In genomic region chr4:121155893-121156292, GRCh38 we compare ENCODE assay signal across 9 cellular contexts. TPM values are rescaled to one million over a fixed set of nuclear protein-coding genes. Genes with fewer than 3 reads are reported as not detected.
DNase-seq lines count a peak whose midpoint lies in the region; ATAC-seq and TF ChIP-seq lines count a peak whose summit lies in the region.
"Had no signal": no experiment of that assay in that cellular context is flagged by ENCODE, and none has a peak within 500 bp of the region (broad histone marks: within the 10 kb centered on the region; RNA-seq: fewer than 3 reads in every experiment).

No MANE protein-coding gene starts in this region.

- H3K4me3 ChIP-seq in SK-N-MC (peak overlapping the region; percentile 47), fibroblast of mammary gland (ENCODE audit: control insufficient read depth, low read depth, low read length) (peak overlapping the region; percentile 59), smooth muscle cell (peak overlapping the region; percentile 65)

- H3K9me3 ChIP-seq in SK-N-MC (ENCODE audit: low read depth, low read length): no peaks in the 10 kb centered on the region
- no peaks in the 10 kb centered on the region for H3K9me3 ChIP-seq in smooth muscle cell (replicated peaks; ENCODE audit: low read depth)

- peak overlapping the region; percentile 86 for H3K4me2 ChIP-seq in smooth muscle cell

- H3K4me1 Mint-ChIP-seq in activated T-cell treated with anti-CD3 and anti-CD28 coated beads, Interleukin-2, amount 50 U/mL, for 24 hours (ENCODE audit: low read depth): peaks cover 57% of the 10 kb centered on the region

- peaks cover 29% of the 10 kb centered on the region for H3K36me3 Mint-ChIP-seq in activated T-cell treated with anti-CD3 and anti-CD28 coated beads, Interleukin-2, amount 50 U/mL, for 24 hours (ENCODE audit: low read depth)

- DNase-seq in activated T-cell treated with anti-CD3 and anti-CD28 coated beads, Interleukin-2, amount 50 U/mL, for 24 hours: no peak
- no peak for DNase-seq in activated T-cell treated with anti-CD3 and anti-CD28 coated beads, Interleukin-2, amount 50 U/mL, for 48 hours
- DNase-seq in SK-N-MC (ENCODE audit: low read depth, low spot score) (peak; percentile 35), fibroblast of mammary gland (ENCODE audit: low read depth) (peak; percentile 92), smooth muscle cell (lab: John Stamatoyannopoulos, UW; ENCODE audit: unreplicated experiment) (no peak), KG1 (lab: John Stamatoyannopoulos, UW) (no peak)
- DNase-seq: left ventricle myocardium superior had no signal

- H3K36me3 ChIP-seq in SK-N-MC (ENCODE audit: insufficient read depth, low read length) (no peaks in the 10 kb centered on the region), smooth muscle cell (ENCODE audit: low read depth) (no peaks in the 10 kb centered on the region)

- peaks cover 6% of the 10 kb centered on the region for H3K4me1 ChIP-seq in smooth muscle cell (ENCODE audit: low read depth)

- no peaks in the 10 kb centered on the region for H3K79me2 ChIP-seq in smooth muscle cell (ENCODE audit: low read depth)

- H3K27ac ChIP-seq in SK-N-MC: peak overlapping the region; percentile 47; the same call in 1 of the 2 replicates
- peak overlapping the region; percentile 37 for H3K27ac ChIP-seq in smooth muscle cell (ENCODE audit: low read depth)

- H3K9ac ChIP-seq in SK-N-MC (ENCODE audit: insufficient read length): no peak overlapping the region
- peak overlapping the region; percentile 41 for H3K9ac ChIP-seq in smooth muscle cell (ENCODE audit: low read depth)

- H3K9me3 Mint-ChIP-seq in activated T-cell treated with anti-CD3 and anti-CD28 coated beads, Interleukin-2, amount 50 U/mL, for 24 hours: no peaks in the 10 kb centered on the region

- H3K27ac Mint-ChIP-seq in activated T-cell treated with anti-CD3 and anti-CD28 coated beads, Interleukin-2, amount 50 U/mL, for 24 hours: no peak overlapping the region

- H4K20me1 ChIP-seq in smooth muscle cell (ENCODE audit: low read depth): no peaks in the 10 kb centered on the region

- peak overlapping the region; percentile 54 for H3K4me3 Mint-ChIP-seq in activated T-cell treated with anti-CD3 and anti-CD28 coated beads, Interleukin-2, amount 50 U/mL, for 24 hours

- ATAC-seq in GM18498 (IDR thresholded peaks at IDR 0.05; ENCODE audit: unreplicated experiment): no peak
- no peak for ATAC-seq in GM19328 (IDR thresholded peaks at IDR 0.05; ENCODE audit: unreplicated experiment)

- TF ChIP-seq CTCF in fibroblast of mammary gland (conservative IDR thresholded peaks at IDR 0.05; ENCODE audit: control insufficient read depth, insufficient read depth, low read depth, low read length) (no peak), smooth muscle cell (IDR thresholded peaks at IDR 0.05; ENCODE audit: borderline replicate concordance, insufficient read depth, poor library complexity, severe bottlenecking) (no peak)

- no peaks in the 10 kb centered on the region for H3K27me3 ChIP-seq in smooth muscle cell (ENCODE audit: low read depth)

- peak overlapping the region; percentile 94 for H2AFZ ChIP-seq in smooth muscle cell (ENCODE audit: low read depth)

- peaks cover 4% of the 10 kb centered on the region for H3F3A ChIP-seq in smooth muscle cell (ENCODE audit: low read depth)

- 39% methylated on average over 3 of the region's 3 CpGs for WGBS in smooth muscle cell (ENCODE audit: low lambda C conversion rate)

- no peaks in the 10 kb centered on the region for H3K27me3 Mint-ChIP-seq in activated T-cell treated with anti-CD3 and anti-CD28 coated beads, Interleukin-2, amount 50 U/mL, for 24 hours

RNA-seq across cellular contexts. Expression of gene TNIP3, which starts 8.2 kb away (rescaled TPM):
- 3.2 TPM in 1 of 2 replicates, not detected in the other for total RNA-seq in smooth muscle cell
- 0.33 and 0.34 TPM in 2 replicates for polyA plus RNA-seq in smooth muscle cell
- total RNA-seq: left ventricle myocardium superior had no signal

Comparison
In these comparisons a context has a peak if more than half of its experiments do, and no peak if none do; other contexts are left out.
1. DNase-seq: peak in SK-N-MC (single experiment) and fibroblast of mammary gland (single experiment); none in activated T-cell treated with anti-CD3 and anti-CD28 coated beads, Interleukin-2, amount 50 U/mL, for 24 hours (single experiment), activated T-cell treated with anti-CD3 and anti-CD28 coated beads, Interleukin-2, amount 50 U/mL, for 48 hours (0 of 2), smooth muscle cell (single experiment) and KG1 (single experiment).
2. Peak in every context shown above with its lines, with median percentiles within 50 percentile points of each other: H3K4me3 ChIP-seq.